12 cellular contexts compared by ENCODE assay signal in genomic region chr1:160797861-160798273, GRCh38. TPM values are rescaled to one million over a fixed set of nuclear protein-coding genes. Genes with fewer than 3 reads are reported as not detected.
DNase-seq lines count a peak whose midpoint lies in the region; ATAC-seq and TF ChIP-seq lines count a peak whose summit lies in the region.
"Had no signal": no experiment of that assay in that cellular context is flagged by ENCODE, and none has a peak within 500 bp of the region (broad histone marks: within the 10 kb centered on the region; RNA-seq: fewer than 3 reads in every experiment).

No MANE protein-coding gene starts in this region.

- H3K36me3 Mint-ChIP-seq in activated B cell treated with CpG ODN at 0.5 μM for 24 hours (ENCODE audit: low read depth): peaks cover 56% of the 10 kb centered on the region
- peaks cover 21% of the 10 kb centered on the region for H3K36me3 Mint-ChIP-seq in activated naive CD4-positive, alpha-beta T cell treated with anti-CD3 and anti-CD28 coated beads, Interleukin-2, amount 50 U/mL, for 24 hours

- peak overlapping the region; percentile 58 for H2AFZ ChIP-seq in DND-41 (ENCODE audit: low read depth, low read length)

- peak; percentile 85 for DNase-seq in DND-41
- no peak for DNase-seq in activated B cell treated with CpG ODN at 0.5 μM for 24 hours
- DNase-seq in stimulated activated CD4-positive, alpha-beta T cell treated with anti-CD3 and anti-CD28 coated beads, Interleukin-15, amount 100 ng/mL, for 48 hours (ENCODE audit: low read depth in 2 of 2): peak; percentile 32 to 49
- DNase-seq in H4 (ENCODE audit: low spot score): no peak
- DNase-seq in globus pallidus (ENCODE audit: low spot score): no peak
- DNase-seq in NCI-H1417 treated with DMSO at 0.1 percent for 48 hours (lab: John Stamatoyannopoulos, UW): no peak
- DNase-seq: NCI-H748 treated with DMSO at 0.1 percent for 48 hours, right cardiac atrium had no signal

- H3K27me3 ChIP-seq in DND-41 (ENCODE audit: insufficient read depth, low read length, poor library complexity): no peaks in the 10 kb centered on the region
- H3K27me3 ChIP-seq: vagina had no signal

- peak overlapping the region; percentile 46 for H3K9ac ChIP-seq in DND-41 (ENCODE audit: low read depth, low read length)

- H4K20me1 ChIP-seq in DND-41 (ENCODE audit: insufficient read depth, low read length): no peaks in the 10 kb centered on the region

- peak overlapping the region; percentile 95 for H3K4me3 Mint-ChIP-seq in activated B cell treated with CpG ODN at 0.5 μM for 24 hours
- H3K4me3 Mint-ChIP-seq in activated naive CD4-positive, alpha-beta T cell treated with anti-CD3 and anti-CD28 coated beads, Interleukin-2, amount 50 U/mL, for 24 hours: peak overlapping the region; percentile 92

- POLR2A ChIA-PET in activated B cell treated with CpG ODN at 0.5 μM for 24 hours (lab: Charles Lee): interaction anchor here (0.5 to 6.1 kb wide), 10 partner anchors 8 to 272 kb away, joined by 3 to 52 read pairs (median 6); partner anchors contain the start of genes ARHGAP30, SLAMF7 and USF1

- peak overlapping the region; percentile 28 for H3K4me2 ChIP-seq in DND-41 (ENCODE audit: insufficient read depth, low read length)

- ATAC-seq in DND-41 (ENCODE audit: insufficient read depth, low read depth) (peak; percentile 85), activated B cell treated with CpG ODN at 0.5 μM for 24 hours (ENCODE audit: low read depth) (peak; percentile 20), GM18520 (IDR thresholded peaks at IDR 0.05; ENCODE audit: unreplicated experiment) (no peak)
- ATAC-seq: right cardiac atrium had no signal

- H3K27me3 Mint-ChIP-seq in activated B cell treated with CpG ODN at 0.5 μM for 24 hours: no peaks in the 10 kb centered on the region
- H3K27me3 Mint-ChIP-seq in activated naive CD4-positive, alpha-beta T cell treated with anti-CD3 and anti-CD28 coated beads, Interleukin-2, amount 50 U/mL, for 24 hours: no peaks in the 10 kb centered on the region

- intact Hi-C loops in activated B cell treated with CpG ODN at 0.5 μM for 24 hours (cut with micrococcal nuclease): loop anchor here (1.0 to 5.0 kb wide), 3 partner anchors 8 to 59 kb away; partner anchors contain the start of gene SLAMF7

- H3K27ac Mint-ChIP-seq in activated B cell treated with CpG ODN at 0.5 μM for 24 hours: peak overlapping the region; percentile 99
- peak overlapping the region; percentile 97 for H3K27ac Mint-ChIP-seq in activated naive CD4-positive, alpha-beta T cell treated with anti-CD3 and anti-CD28 coated beads, Interleukin-2, amount 50 U/mL, for 24 hours

- no peaks in the 10 kb centered on the region for H3K79me2 ChIP-seq in DND-41 (ENCODE audit: insufficient read depth, low read length)

- peaks cover 70% of the 10 kb centered on the region for H3K4me1 ChIP-seq in DND-41 (ENCODE audit: insufficient read depth, low read length)
- H3K4me1 ChIP-seq: vagina had no signal

- H3K36me3 ChIP-seq in DND-41 (ENCODE audit: insufficient read depth, low read length): no peaks in the 10 kb centered on the region
- H3K36me3 ChIP-seq: vagina had no signal

- peak overlapping the region; percentile 75 for H3K27ac ChIP-seq in DND-41 (ENCODE audit: low read length)
- H3K27ac ChIP-seq: vagina had no signal

- TF ChIP-seq CTCF in DND-41 (IDR thresholded peaks at IDR 0.05; ENCODE audit: borderline replicate concordance, extremely low read depth, low read length, poor library complexity, severe bottlenecking): no peak
- no peak for TF ChIP-seq CTCF in activated B cell treated with CpG ODN at 0.5 μM for 24 hours (IDR thresholded peaks at IDR 0.05)

- H3K9me3 ChIP-seq in DND-41 (ENCODE audit: insufficient read depth, low read length, severe bottlenecking): no peaks in the 10 kb centered on the region
- H3K9me3 ChIP-seq: vagina had no signal

- CTCF ChIA-PET in activated B cell treated with CpG ODN at 0.5 μM for 24 hours (lab: Charles Lee): interaction anchor here (0.7 to 5.7 kb wide), 7 partner anchors 17 to 153 kb away, joined by 3 to 46 read pairs (median 7); no protein-coding TSS in a partner anchor

- H3K9me3 Mint-ChIP-seq in activated B cell treated with CpG ODN at 0.5 μM for 24 hours: no peaks in the 10 kb centered on the region
- no peaks in the 10 kb centered on the region for H3K9me3 Mint-ChIP-seq in activated naive CD4-positive, alpha-beta T cell treated with anti-CD3 and anti-CD28 coated beads, Interleukin-2, amount 50 U/mL, for 24 hours

- peaks cover 85% of the 10 kb centered on the region for H3K4me1 Mint-ChIP-seq in activated B cell treated with CpG ODN at 0.5 μM for 24 hours
- H3K4me1 Mint-ChIP-seq in activated naive CD4-positive, alpha-beta T cell treated with anti-CD3 and anti-CD28 coated beads, Interleukin-2, amount 50 U/mL, for 24 hours: peaks cover 64% of the 10 kb centered on the region

- H3K4me3 ChIP-seq in DND-41 (ENCODE audit: low read depth in 1 of 2, low read length in 2 of 2): no peak overlapping the region

RNA-seq across cellular contexts. Expression of gene LY9, which starts 1.9 kb away (rescaled TPM):
- 63.6 and 71.6 TPM in 2 replicates for total RNA-seq in activated B cell treated with CpG ODN at 0.5 μM for 24 hours
- total RNA-seq in H4 (2014; rRNA removed; shearing (Covaris generic)): not detected in 2 replicates
- total RNA-seq: endothelial cell of umbilical vein had no signal

RNA-seq across cellular contexts. Expression of gene SLAMF7, which starts 58.8 kb away (rescaled TPM):
- total RNA-seq in activated B cell treated with CpG ODN at 0.5 μM for 24 hours: 99.2 and 119 TPM in 2 replicates
- total RNA-seq in H4 (2014; rRNA removed; shearing (Covaris generic)): 1.8 and 2.5 TPM in 2 replicates
- total RNA-seq: endothelial cell of umbilical vein had no signal

Comparison
In these comparisons a context has a peak if more than half of its experiments do, and no peak if none do; other contexts are left out.
1. DNase-seq: peak in DND-41 (single experiment) and stimulated activated CD4-positive, alpha-beta T cell treated with anti-CD3 and anti-CD28 coated beads, Interleukin-15, amount 100 ng/mL, for 48 hours (2 of 2); none in activated B cell treated with CpG ODN at 0.5 μM for 24 hours (single experiment), H4 (single experiment), globus pallidus (single experiment) and NCI-H1417 treated with DMSO at 0.1 percent for 48 hours (single experiment).
2. RNA of gene LY9, which starts 1.9 kb away (total RNA-seq): 63.6 to 71.6 TPM in activated B cell treated with CpG ODN at 0.5 μM for 24 hours; not detected in H4; every median in the first group is over 10 times any median in the second.
3. RNA of gene SLAMF7, which starts 58.8 kb away (total RNA-seq): 99.2 to 119 TPM in activated B cell treated with CpG ODN at 0.5 μM for 24 hours; 1.8 to 2.5 TPM in H4; every median in the first group is over 10 times any median in the second.